ENCODE assay signal across 28 cellular contexts in genomic region chr1:115118086-115118485, GRCh38.
"Had no signal": no experiment of that assay in that cellular context is flagged by ENCODE, and none has a peak within 500 bp of the region (broad histone marks: within the 10 kb centered on the region; RNA-seq: fewer than 3 reads in every experiment).

No MANE protein-coding gene starts in this region.

- H3K36me3 Mint-ChIP-seq: activated CD8-positive, alpha-beta memory T cell treated with anti-CD3 and anti-CD28 coated beads, Interleukin-2, amount 10 ng/mL, durations not matched to agents 7 days and 5 days; brain; immature natural killer cell had no signal

- H3K27me3 ChIP-seq: hepatocyte, ovary, suprapubic skin, upper lobe of left lung had no signal

- H3K4me1 ChIP-seq: psoas muscle, suprapubic skin had no signal

- DNase-seq: activated CD4-positive, alpha-beta T cell treated with anti-CD3 and anti-CD28 coated beads, Interleukin-2, amount 10 ng/mL, durations not matched to agents 24 days and 14 days; activated CD8-positive, alpha-beta memory T cell treated with anti-CD3 and anti-CD28 coated beads, Interleukin-2, amount 10 ng/mL, durations not matched to agents 7 days and 5 days; activated CD8-positive, alpha-beta T cell treated with anti-CD3 and anti-CD28 coated beads for 36 hours; activated gamma-delta T cell; activated T-cell treated with anti-CD3 and anti-CD28 coated beads for 4 hours; aorta; caudate nucleus; dermis blood vessel endothelial cell; effector CD8-positive, alpha-beta T cell; foreskin melanocyte; immature natural killer cell; kidney glomerular epithelial cell; left ventricle myocardium superior; ovary; psoas muscle; right cardiac atrium; stimulated activated CD4-positive, alpha-beta T cell treated with anti-CD3 and anti-CD28 coated beads, Interleukin-1b, Interleukin-23, amount 100 ng/mL, for 48 hours; stimulated activated naive CD8-positive, alpha-beta T cell treated with anti-CD3 and anti-CD28 coated beads, Interleukin-15, amount 100 ng/mL, for 72 hours; T-helper 9 cell; upper lobe of left lung had no signal

- H3K36me3 ChIP-seq: neutrophil, ovary, suprapubic skin, upper lobe of left lung had no signal

- H3K4me3 ChIP-seq: hepatocyte, ovary, psoas muscle, suprapubic skin, upper lobe of left lung had no signal

- H3K4me3 Mint-ChIP-seq: activated CD4-positive, alpha-beta T cell treated with anti-CD3 and anti-CD28 coated beads, Interleukin-2, amount 10 ng/mL, durations not matched to agents 24 days and 14 days; activated CD8-positive, alpha-beta memory T cell treated with anti-CD3 and anti-CD28 coated beads, Interleukin-2, amount 10 ng/mL, durations not matched to agents 7 days and 5 days; activated CD8-positive, alpha-beta T cell treated with anti-CD3 and anti-CD28 coated beads for 36 hours; activated naive CD4-positive, alpha-beta T cell treated with anti-CD3 and anti-CD28 coated beads, Interleukin-2, amount 50 U/mL, for 24 hours; brain; immature natural killer cell; memory B cell; nephron; stimulated activated naive CD8-positive, alpha-beta T cell treated with anti-CD3 and anti-CD28 coated beads, Interleukin-15, amount 100 ng/mL, for 72 hours had no signal

- H3K27ac ChIP-seq: hepatocyte, neutrophil, ovary, psoas muscle, suprapubic skin, upper lobe of left lung had no signal

- ATAC-seq: activated CD8-positive, alpha-beta memory T cell treated with anti-CD3 and anti-CD28 coated beads, Interleukin-2, amount 10 ng/mL, durations not matched to agents 7 days and 5 days; activated CD8-positive, alpha-beta T cell treated with anti-CD3 and anti-CD28 coated beads for 36 hours; esophagus mucosa; left ventricle myocardium superior; psoas muscle; right cardiac atrium; stimulated activated naive CD8-positive, alpha-beta T cell treated with anti-CD3 and anti-CD28 coated beads, Interleukin-15, amount 100 ng/mL, for 72 hours had no signal

- H3K27ac Mint-ChIP-seq: activated CD4-positive, alpha-beta T cell treated with anti-CD3 and anti-CD28 coated beads, Interleukin-2, amount 10 ng/mL, durations not matched to agents 24 days and 14 days; activated CD8-positive, alpha-beta memory T cell treated with anti-CD3 and anti-CD28 coated beads, Interleukin-2, amount 10 ng/mL, durations not matched to agents 7 days and 5 days; activated CD8-positive, alpha-beta T cell treated with anti-CD3 and anti-CD28 coated beads for 36 hours; activated naive CD4-positive, alpha-beta T cell treated with anti-CD3 and anti-CD28 coated beads, Interleukin-2, amount 50 U/mL, for 24 hours; brain; immature natural killer cell; memory B cell; nephron; stimulated activated naive CD8-positive, alpha-beta T cell treated with anti-CD3 and anti-CD28 coated beads, Interleukin-15, amount 100 ng/mL, for 72 hours had no signal

- H3K9me3 ChIP-seq: neutrophil, ovary, psoas muscle, suprapubic skin had no signal

- H3K4me1 Mint-ChIP-seq: activated CD4-positive, alpha-beta T cell treated with anti-CD3 and anti-CD28 coated beads, Interleukin-2, amount 10 ng/mL, durations not matched to agents 24 days and 14 days; activated CD8-positive, alpha-beta memory T cell treated with anti-CD3 and anti-CD28 coated beads, Interleukin-2, amount 10 ng/mL, durations not matched to agents 7 days and 5 days; activated naive CD4-positive, alpha-beta T cell treated with anti-CD3 and anti-CD28 coated beads, Interleukin-2, amount 50 U/mL, for 24 hours; brain; immature natural killer cell; memory B cell had no signal
